In the genomic region with DNA sequence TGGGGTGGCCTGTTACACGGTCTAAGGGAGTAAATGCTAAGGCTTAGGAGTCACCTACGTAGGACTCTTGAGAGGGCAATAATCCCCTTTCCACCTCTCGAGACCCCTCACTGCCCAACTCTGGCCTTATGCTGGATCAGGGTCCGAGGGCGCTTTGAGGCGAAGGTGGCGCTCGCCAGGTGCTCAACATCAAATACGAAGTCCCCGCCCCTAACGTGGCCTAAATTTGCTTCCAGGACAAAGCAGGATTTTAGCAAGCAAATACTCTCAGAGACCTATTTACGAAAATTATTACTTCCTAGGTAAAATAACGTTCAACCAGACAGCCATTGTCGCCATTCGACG, we compare ENCODE assay signal across 8 cellular contexts. TPM values are rescaled to one million over a fixed set of nuclear protein-coding genes. Genes with fewer than 3 reads are reported as not detected.
DNase-seq lines count a peak whose midpoint lies in the region; FAIRE-seq lines count a peak whose summit lies in the region.

No MANE protein-coding gene starts in this region.

- no peaks in the 10 kb centered on the region for H3K9me3 ChIP-seq in iPS-20b (ENCODE audit: insufficient read depth, low read depth, low read length)

- H3K27ac ChIP-seq in iPS-20b (ENCODE audit: low read length) (no peak overlapping the region), substantia nigra (ENCODE audit: low read depth, low read length, poor library complexity, severe bottlenecking) (peak overlapping the region; percentile 95)

- H3K27me3 ChIP-seq in iPS-20b (ENCODE audit: insufficient read depth, low read length): peaks cover 9% of the 10 kb centered on the region; the same call in 1 of the 2 replicates

- H3K9me3 Mint-ChIP-seq in activated T-helper 2 cell treated with anti-CD3 and anti-CD28 coated beads, Interferon-gamma antibody, Interleukin-2, Interleukin-4, amounts not matched to agents 10 μg/mL and 5 μg/mL and 100 μg/mL, durations not matched to agents 14 hours and 24 hours and 36 hours: no peaks in the 10 kb centered on the region

- peaks cover 24% of the 10 kb centered on the region for H3K36me3 Mint-ChIP-seq in activated T-helper 2 cell treated with anti-CD3 and anti-CD28 coated beads, Interferon-gamma antibody, Interleukin-2, Interleukin-4, amounts not matched to agents 10 μg/mL and 5 μg/mL and 100 μg/mL, durations not matched to agents 14 hours and 24 hours and 36 hours (ENCODE audit: low read depth)

- peak overlapping the region; percentile 97 for H3K4me3 ChIP-seq in iPS-20b (ENCODE audit: low read length)

- intact Hi-C loops in activated T-helper 2 cell treated with anti-CD3 and anti-CD28 coated beads, Interferon-gamma antibody, Interleukin-2, Interleukin-4, amounts not matched to agents 10 μg/mL and 5 μg/mL and 100 μg/mL, durations not matched to agents 14 hours and 24 hours and 36 hours (cut with micrococcal nuclease): loop anchor here (1.0 to 5.0 kb wide), 5 partner anchors 43 to 314 kb away; partner anchors contain the start of genes PPP1R11, RPP21 and TRIM39

- peak overlapping the region; percentile 96; the same call in 1 of the 2 replicates for H3K9ac ChIP-seq in iPS-20b (ENCODE audit: low read depth, low read length)

- H3K4me3 Mint-ChIP-seq in activated T-helper 2 cell treated with anti-CD3 and anti-CD28 coated beads, Interferon-gamma antibody, Interleukin-2, Interleukin-4, amounts not matched to agents 10 μg/mL and 5 μg/mL and 100 μg/mL, durations not matched to agents 14 hours and 24 hours and 36 hours (ENCODE audit: low read depth): peak overlapping the region; percentile 96

- peaks cover 44% of the 10 kb centered on the region for H3K4me1 Mint-ChIP-seq in activated T-helper 2 cell treated with anti-CD3 and anti-CD28 coated beads, Interferon-gamma antibody, Interleukin-2, Interleukin-4, amounts not matched to agents 10 μg/mL and 5 μg/mL and 100 μg/mL, durations not matched to agents 14 hours and 24 hours and 36 hours (ENCODE audit: low read depth)

- DNase-seq in NCI-H526 treated with DMSO at 0.1 percent for 48 hours (lab: John Stamatoyannopoulos, UW): peak; percentile 67
- no peak for DNase-seq in NCI-H526 (lab: John Stamatoyannopoulos, UW)
- DNase-seq in activated T-helper 2 cell treated with anti-CD3 and anti-CD28 coated beads, Interferon-gamma antibody, Interleukin-2, Interleukin-4, amounts not matched to agents 10 μg/mL and 5 μg/mL and 100 μg/mL, durations not matched to agents 14 hours and 24 hours and 36 hours (ENCODE audit: low spot score): no peak
- no peak for DNase-seq in substantia nigra (lab: John Stamatoyannopoulos, UW)
- no peak for DNase-seq in effector CD8-positive, alpha-beta T cell (lab: John Stamatoyannopoulos, UW)
- DNase-seq in EL: no peak
- no peak for DNase-seq in urothelium cell line (ENCODE audit: low spot score)

- H3K36me3 ChIP-seq in iPS-20b (ENCODE audit: insufficient read depth, low read depth, low read length): 0 out of 2 replicates have a peak, but pooled peaks cover 12% of the 10 kb centered on the region

- no peaks in the 10 kb centered on the region for H3K27me3 Mint-ChIP-seq in activated T-helper 2 cell treated with anti-CD3 and anti-CD28 coated beads, Interferon-gamma antibody, Interleukin-2, Interleukin-4, amounts not matched to agents 10 μg/mL and 5 μg/mL and 100 μg/mL, durations not matched to agents 14 hours and 24 hours and 36 hours (ENCODE audit: low read depth)

- H3K4me1 ChIP-seq in iPS-20b (ENCODE audit: insufficient read depth, low read length): peaks cover 18% of the 10 kb centered on the region

- peak overlapping the region; percentile 97 for H3K27ac Mint-ChIP-seq in activated T-helper 2 cell treated with anti-CD3 and anti-CD28 coated beads, Interferon-gamma antibody, Interleukin-2, Interleukin-4, amounts not matched to agents 10 μg/mL and 5 μg/mL and 100 μg/mL, durations not matched to agents 14 hours and 24 hours and 36 hours

- FAIRE-seq in urothelium cell line (lab: Jason Lieb, UNC): no peak

RNA-seq across cellular contexts. Expression of gene TRIM26, which starts 0.4 kb away (rescaled TPM):
- 49.9 and 51.5 TPM in 2 replicates for total RNA-seq in activated T-helper 2 cell treated with anti-CD3 and anti-CD28 coated beads, Interferon-gamma antibody, Interleukin-2, Interleukin-4, amounts not matched to agents 10 μg/mL and 5 μg/mL and 100 μg/mL, durations not matched to agents 14 hours and 24 hours and 36 hours

RNA-seq across cellular contexts. Expression of gene TRIM15, which starts 50.3 kb away (rescaled TPM):
- 0.41 and 0.46 TPM in 2 replicates for total RNA-seq in activated T-helper 2 cell treated with anti-CD3 and anti-CD28 coated beads, Interferon-gamma antibody, Interleukin-2, Interleukin-4, amounts not matched to agents 10 μg/mL and 5 μg/mL and 100 μg/mL, durations not matched to agents 14 hours and 24 hours and 36 hours

RNA-seq across cellular contexts. Expression of gene TRIM10, which starts 52.6 kb away (rescaled TPM):
- total RNA-seq in activated T-helper 2 cell treated with anti-CD3 and anti-CD28 coated beads, Interferon-gamma antibody, Interleukin-2, Interleukin-4, amounts not matched to agents 10 μg/mL and 5 μg/mL and 100 μg/mL, durations not matched to agents 14 hours and 24 hours and 36 hours: 0.09 TPM in 1 of 2 replicates, not detected in the other
